ENCODE assay signal across 24 cellular contexts in the genomic region with DNA sequence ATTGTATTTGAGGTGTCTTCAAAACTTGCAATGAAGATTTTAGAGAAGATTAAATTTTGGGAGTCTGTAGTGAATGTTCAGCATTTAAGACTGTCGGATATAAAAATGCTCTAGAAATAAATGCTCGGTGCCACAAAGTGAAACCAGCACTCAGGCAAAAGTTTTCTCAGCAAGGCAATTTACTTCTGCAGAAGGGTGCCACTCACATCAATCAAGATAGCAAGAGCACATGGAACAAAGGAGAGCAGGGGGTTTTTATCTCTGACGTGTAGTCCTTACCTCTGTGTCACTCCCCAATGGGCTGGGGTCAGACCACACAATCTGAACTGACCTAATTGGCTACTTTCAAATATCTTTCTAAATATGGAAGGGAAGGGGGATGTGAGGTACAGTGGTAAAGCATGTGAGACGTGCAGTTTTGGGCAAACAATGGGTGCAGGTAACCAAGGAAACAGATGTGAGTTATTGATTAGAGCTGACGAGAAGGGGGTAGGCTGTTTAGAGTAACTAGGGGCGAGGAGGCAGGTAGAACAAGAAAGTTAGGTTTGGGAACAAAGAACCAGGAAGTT.
"Had no signal": no experiment of that assay in that cellular context is flagged by ENCODE, and none has a peak within 500 bp of the region (broad histone marks: within the 10 kb centered on the region; RNA-seq: fewer than 3 reads in every experiment).

No MANE protein-coding gene starts in this region.

- H3K4me3 Mint-ChIP-seq: activated B cell treated with CpG ODN at 0.5 μM for 24 hours; activated CD4-positive, alpha-beta memory T cell treated with anti-CD3 and anti-CD28 coated beads for 36 hours; activated CD4-positive, alpha-beta T cell treated with anti-CD3 and anti-CD28 coated beads, Interleukin-2, amount 10 ng/mL, durations not matched to agents 7 days and 5 days; activated T-cell treated with anti-CD3 and anti-CD28 coated beads, Interleukin-2, amount 50 U/mL, for 4 hours; T-helper 17 cell had no signal

- H3K27me3 ChIP-seq: brain microvascular endothelial cell, cardiac muscle cell had no signal

- H3K4me3 ChIP-seq: cardiac muscle cell had no signal

- H3K36me3 Mint-ChIP-seq: activated CD4-positive, alpha-beta memory T cell treated with anti-CD3 and anti-CD28 coated beads for 36 hours had no signal

- ATAC-seq: activated naive CD4-positive, alpha-beta T cell treated with anti-CD3 and anti-CD28 coated beads, Interleukin-2, amount 50 U/mL, for 72 hours; activated T-cell treated with anti-CD3 and anti-CD28 coated beads, Interleukin-2, amount 50 U/mL, for 4 hours; PC-3; T-helper 17 cell had no signal

- FAIRE-seq: RCC 7860 had no signal

- H3K4me1 Mint-ChIP-seq: activated B cell treated with CpG ODN at 0.5 μM for 24 hours, T-helper 17 cell had no signal

- H3K27ac Mint-ChIP-seq: activated B cell treated with CpG ODN at 0.5 μM for 24 hours; activated CD4-positive, alpha-beta memory T cell treated with anti-CD3 and anti-CD28 coated beads for 36 hours; activated CD4-positive, alpha-beta T cell treated with anti-CD3 and anti-CD28 coated beads, Interleukin-2, amount 10 ng/mL, durations not matched to agents 7 days and 5 days; activated naive CD4-positive, alpha-beta T cell treated with anti-CD3 and anti-CD28 coated beads, Interleukin-2, amount 50 U/mL, for 72 hours; T-helper 17 cell had no signal

- DNase-seq: activated B cell treated with CpG ODN at 0.5 μM for 24 hours; activated CD4-positive, alpha-beta memory T cell treated with anti-CD3 and anti-CD28 coated beads for 36 hours; activated CD4-positive, alpha-beta T cell treated with anti-CD3 and anti-CD28 coated beads for 1 hour; activated CD4-positive, alpha-beta T cell treated with anti-CD3 and anti-CD28 coated beads, Interleukin-2, amount 10 ng/mL, durations not matched to agents 7 days and 5 days; activated CD8-positive, alpha-beta memory T cell treated with anti-CD3 and anti-CD28 coated beads for 24 hours; activated effector memory CD4-positive, alpha-beta T cell treated with anti-CD3 and anti-CD28 coated beads, Interleukin-2, amount 50 U/mL, for 16 hours; activated naive CD4-positive, alpha-beta T cell treated with Interleukin-2 at 50 U/mL for 16 hours; activated T-cell treated with anti-CD3 and anti-CD28 coated beads, Interleukin-2, amount 50 U/mL, for 4 hours; brain microvascular endothelial cell; Karpas-422; MM.1S; NCI-H1105 treated with DMSO at 0.1 percent for 48 hours; NCI-H1436 treated with DMSO at 0.1 percent for 48 hours; NCI-H187; NCI-H2081; NCI-H446; NCI-H524; PC-3; SIG-M5; T-helper 17 cell; T-helper 9 cell had no signal

- H3K27ac ChIP-seq: brain microvascular endothelial cell, cardiac muscle cell had no signal

- H3K36me3 ChIP-seq: brain microvascular endothelial cell, cardiac muscle cell had no signal

- H3K27me3 Mint-ChIP-seq: activated B cell treated with CpG ODN at 0.5 μM for 24 hours; activated CD4-positive, alpha-beta T cell treated with anti-CD3 and anti-CD28 coated beads, Interleukin-2, amount 10 ng/mL, durations not matched to agents 7 days and 5 days; T-helper 17 cell had no signal
